8 cellular contexts compared by ENCODE assay signal in genomic region chr11:2151500-2152257, GRCh38. TPM values are rescaled to one million over a fixed set of nuclear protein-coding genes. Genes with fewer than 3 reads are reported as not detected.
A peak's percentile ranks its signal among the peaks of the same experiment; 100 is the strongest.
DNase-seq lines count a peak whose midpoint lies in the region; ATAC-seq, FAIRE-seq and TF ChIP-seq lines count a peak whose summit lies in the region.

No MANE protein-coding gene starts in this region.

- peak; percentile 78 to 89 for TF ChIP-seq RAD21 in A549 (conservative IDR thresholded peaks at IDR 0.05 in 1 of 2, IDR thresholded peaks at IDR 0.05 in 1 of 2)

- WGBS in A549 (ENCODE audit: missing lambda C conversion rate) = 6% methylated on average over 16 of the region's 22 CpGs

- peak; percentile 7 for FAIRE-seq in A549 (lab: Jason Lieb, UNC)
- peak; percentile 63 for FAIRE-seq in keratinocyte (lab: Jason Lieb, UNC)

- TF ChIP-seq EP300 in A549 (IDR thresholded peaks at IDR 0.05) = no peak

- dilution Hi-C loops in keratinocyte (cut with MboI; ENCODE audit: extremely low pct_ligation_motif_present, low sequenced_read_pairs) = no loop called here

- H3K4me3 ChIP-seq in A549 (no peak overlapping the region), cardiac fibroblast (replicated peaks in 1 of 2; ENCODE audit: low read depth in 2 of 2, low read length in 2 of 2) (no peak overlapping the region), keratinocyte (ENCODE audit: control insufficient read depth in 2 of 3, extremely low read depth in 1 of 3, insufficient read depth in 2 of 3, low read depth in 1 of 3, low read length in 3 of 3) (no peak overlapping the region)

- H3K9ac ChIP-seq in keratinocyte (ENCODE audit: control insufficient read depth, extremely low read depth, insufficient read depth, low read length) = no peak overlapping the region

- POLR2A ChIA-PET in A549 (lab: Yijun Ruan, JAX) = interaction anchor here (0.5 to 1.6 kb wide), 3 partner anchors 202 to 1495 kb away, joined by 3 to 5 read pairs (median 3); no protein-coding TSS in a partner anchor

- no peaks in the 10 kb centered on the region for H3K9me3 ChIP-seq in A549
- H3K9me3 ChIP-seq in keratinocyte (ENCODE audit: control insufficient read depth, low read depth, low read length) = no peaks in the 10 kb centered on the region

- peak overlapping the region; percentile 9 to 63; a peak in 4 of 6 replicates for H3K27ac ChIP-seq in A549
- H3K27ac ChIP-seq in keratinocyte (ENCODE audit: control insufficient read depth, insufficient read depth, low read length) = no peak overlapping the region

- H3K4me2 ChIP-seq in A549 (peak overlapping the region; percentile 58), keratinocyte (ENCODE audit: control insufficient read depth, extremely low read depth, insufficient read depth, low read depth, low read length) (no peak overlapping the region)

- TF ChIP-seq CTCF in A549 (IDR thresholded peaks at IDR 0.05) (peak; percentile 64), cardiac fibroblast (IDR thresholded peaks at IDR 0.05; ENCODE audit: low read depth, low read length) (peak; percentile 87), keratinocyte (optimal IDR thresholded peaks at IDR 0.05 in 1 of 3, IDR thresholded peaks at IDR 0.05 in 1 of 3, conservative IDR thresholded peaks at IDR 0.05 in 1 of 3; ENCODE audit: extremely low read depth in 1 of 3, insufficient read depth in 2 of 3, low read length in 3 of 3) (peak; percentile 69 to 82 (median 81))

- no peaks in the 10 kb centered on the region for H3K9me1 ChIP-seq in keratinocyte (ENCODE audit: control insufficient read depth, extremely low read depth, insufficient read depth, low read length)

- H3K27me3 ChIP-seq in keratinocyte (ENCODE audit: control insufficient read depth, extremely low read depth, insufficient read depth, low read length) = peaks cover 48% of the 10 kb centered on the region

- DNase-seq in A549 (ENCODE audit: low read depth in 1 of 2, low spot score in 1 of 2) = peak; percentile 85 to 90
- peak; percentile 94 for DNase-seq in NCI-H2227 (lab: John Stamatoyannopoulos, UW; ENCODE audit: unreplicated experiment)
- peak; percentile 56 for DNase-seq in activated CD4-positive, CD25-positive, alpha-beta regulatory T cell treated with anti-CD3 and anti-CD28 coated beads, Interleukin-2, amount 50 U/mL, for 16 hours (ENCODE audit: low read depth, low spot score)
- DNase-seq in cardiac fibroblast (ENCODE audit: low read depth in 2 of 2) = peak; percentile 77 to 81
- no peak for DNase-seq in keratinocyte (ENCODE audit: low read depth, low spot score)
- DNase-seq in stimulated activated CD4-positive, alpha-beta T cell treated with anti-CD3 and anti-CD28 coated beads, Interleukin-1b, Interleukin-23, amount 100 ng/mL, for 4 hours (ENCODE audit: low read depth in 2 of 2) = peak; percentile 69 to 78

- CTCF ChIA-PET in A549 (lab: Yijun Ruan, JAX) = interaction anchor here (0.6 to 25.5 kb wide), 109 partner anchors 7 to 616 kb away, joined by 3 to 1333 read pairs (median 6); partner anchors contain the start of genes IGF2, INS, LSP1 and MRPL23

- no peak overlapping the region for H2AFZ ChIP-seq in keratinocyte (ENCODE audit: control insufficient read depth, low read length)

- H3K36me3 ChIP-seq in keratinocyte (ENCODE audit: control insufficient read depth in 2 of 2, extremely low read depth in 1 of 2, insufficient read depth in 2 of 2, low read length in 2 of 2) = no peaks in the 10 kb centered on the region

- H4K20me1 ChIP-seq in keratinocyte (ENCODE audit: control insufficient read depth, extremely low read depth, insufficient read depth, low read length) = peaks cover 3% of the 10 kb centered on the region

- no peaks in the 10 kb centered on the region for H3K79me2 ChIP-seq in keratinocyte (ENCODE audit: control insufficient read depth, insufficient read depth, low read length)

- peak; percentile 33 to 53; a peak in 5 of 6 replicates for ATAC-seq in A549
- ATAC-seq in GM18907 (IDR thresholded peaks at IDR 0.05; ENCODE audit: unreplicated experiment) = peak; percentile 49
- no peak for ATAC-seq in GM21526 (IDR thresholded peaks at IDR 0.05; ENCODE audit: low FRiP score, unreplicated experiment)

- TF ChIP-seq POLR2A in A549 (IDR thresholded peaks at IDR 0.05; ENCODE audit: low read length) = no peak

- no peaks in the 10 kb centered on the region for H3K4me1 ChIP-seq in A549
- H3K4me1 ChIP-seq in keratinocyte (ENCODE audit: control insufficient read depth, extremely low read depth, insufficient read depth, low read length) = peaks cover 5% of the 10 kb centered on the region

TF ChIP-seq in A549, 52 proteins besides CTCF, POLR2A, EP300 and RAD21:
- TF ChIP-seq CEBPB (IDR thresholded peaks at IDR 0.05) (peak in 1 of 2 experiments; percentile 78; a peak in 2 of 4 replicates), SMC3 (IDR thresholded peaks at IDR 0.05) (peak; percentile 91)
- TF ChIP-seq, protein P1, sequence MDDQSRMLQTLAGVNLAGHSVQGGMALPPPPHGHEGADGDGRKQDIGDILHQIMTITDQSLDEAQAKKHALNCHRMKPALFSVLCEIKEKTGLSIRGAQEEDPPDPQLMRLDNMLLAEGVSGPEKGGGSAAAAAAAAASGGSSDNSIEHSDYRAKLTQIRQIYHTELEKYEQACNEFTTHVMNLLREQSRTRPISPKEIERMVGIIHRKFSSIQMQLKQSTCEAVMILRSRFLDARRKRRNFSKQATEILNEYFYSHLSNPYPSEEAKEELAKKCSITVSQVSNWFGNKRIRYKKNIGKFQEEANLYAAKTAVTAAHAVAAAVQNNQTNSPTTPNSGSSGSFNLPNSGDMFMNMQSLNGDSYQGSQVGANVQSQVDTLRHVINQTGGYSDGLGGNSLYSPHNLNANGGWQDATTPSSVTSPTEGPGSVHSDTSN (IDR thresholded peaks at IDR 0.05) = no peak

RNA-seq across cellular contexts. Expression of gene INS, which starts 9.3 kb away (rescaled TPM):
- polyA plus RNA-seq in A549 (2011; rRNA removed) = not detected in 2 replicates
- not detected in 2 replicates for polyA plus RNA-seq in A549 (2012; cell fraction: cytosol; rRNA removed)
- polyA plus RNA-seq in A549 (2012; cell fraction: nucleus; rRNA removed) = not detected in 2 replicates
- polyA plus RNA-seq in A549 (2017; fragmentation: RNase III; extraction: RNeasy Plus Mini Kit Qiagen cat#74134 plus additional on column Dnase treatment) = not detected in 3 replicates
- not detected in 2 replicates for polyA minus RNA-seq in A549 (2011; rRNA and poly(A)+ RNA removed)
- not detected in 3 replicates for polyA plus RNA-seq in keratinocyte
- not detected for polyA plus RNA-seq in keratinocyte (2011; ENCODE audit: low read depth)
- polyA plus RNA-seq in keratinocyte (2011; cell fraction: cytosol; rRNA removed) = not detected in 2 replicates
- polyA plus RNA-seq in keratinocyte (2011; cell fraction: nucleus; rRNA removed) = not detected in 2 replicates
- polyA plus RNA-seq in keratinocyte (2012; ENCODE audit: low replicate concordance) = not detected in 2 replicates
- not detected in 3 replicates for polyA minus RNA-seq in keratinocyte
- not detected for polyA minus RNA-seq in keratinocyte (2011; cell fraction: cytosol; rRNA and poly(A)+ RNA removed)
- polyA minus RNA-seq in keratinocyte (2011; cell fraction: nucleus; rRNA and poly(A)+ RNA removed) = not detected in 2 replicates

RNA-seq across cellular contexts. Expression of gene IGF2, which starts 12.5 kb away (rescaled TPM):
- polyA plus RNA-seq in A549 (2011; rRNA removed) = 2.0 and 4.9 TPM in 2 replicates
- 1.4 and 1.6 TPM in 2 replicates for polyA plus RNA-seq in A549 (2012; cell fraction: cytosol; rRNA removed)
- 1.3 and 1.7 TPM in 2 replicates for polyA plus RNA-seq in A549 (2012; cell fraction: nucleus; rRNA removed)
- 1.1 to 4.2 TPM (median 2.9 TPM) in 3 replicates for polyA plus RNA-seq in A549 (2017; fragmentation: RNase III; extraction: RNeasy Plus Mini Kit Qiagen cat#74134 plus additional on column Dnase treatment)
- polyA minus RNA-seq in A549 (2011; rRNA and poly(A)+ RNA removed) = 8.9 and 10.0 TPM in 2 replicates
- 0.01 TPM in 2 of 3 replicates, not detected in the other for polyA plus RNA-seq in keratinocyte
- polyA plus RNA-seq in keratinocyte (2011; ENCODE audit: low read depth) = 0.86 TPM
- 0.02 and 0.08 TPM in 2 replicates for polyA plus RNA-seq in keratinocyte (2011; cell fraction: cytosol; rRNA removed)
- polyA plus RNA-seq in keratinocyte (2011; cell fraction: nucleus; rRNA removed) = 0.11 and 0.15 TPM in 2 replicates
- polyA plus RNA-seq in keratinocyte (2012; ENCODE audit: low replicate concordance) = 0.63 and 1.9 TPM in 2 replicates
- polyA minus RNA-seq in keratinocyte = 0.85 TPM in 1 of 3 replicates, not detected in the others
- polyA minus RNA-seq in keratinocyte (2011; cell fraction: cytosol; rRNA and poly(A)+ RNA removed) = not detected
- polyA minus RNA-seq in keratinocyte (2011; cell fraction: nucleus; rRNA and poly(A)+ RNA removed) = 0.11 TPM in 1 of 2 replicates, not detected in the other

RNA-seq across cellular contexts. Expression of gene TH, which starts 19.9 kb away (rescaled TPM):
- polyA plus RNA-seq in A549 (2011; rRNA removed) = not detected in 2 replicates
- polyA plus RNA-seq in A549 (2012; cell fraction: cytosol; rRNA removed) = 0.04 TPM in 2 replicates
- 0.05 and 0.06 TPM in 2 replicates for polyA plus RNA-seq in A549 (2012; cell fraction: nucleus; rRNA removed)
- polyA plus RNA-seq in A549 (2017; fragmentation: RNase III; extraction: RNeasy Plus Mini Kit Qiagen cat#74134 plus additional on column Dnase treatment) = not detected in 3 replicates
- 0.15 TPM in 1 of 2 replicates, not detected in the other for polyA minus RNA-seq in A549 (2011; rRNA and poly(A)+ RNA removed)
- polyA plus RNA-seq in keratinocyte = 0.50 to 0.86 TPM (median 0.67 TPM) in 3 replicates
- polyA plus RNA-seq in keratinocyte (2011; ENCODE audit: low read depth) = not detected
- 0.32 and 0.90 TPM in 2 replicates for polyA plus RNA-seq in keratinocyte (2011; cell fraction: cytosol; rRNA removed)
- polyA plus RNA-seq in keratinocyte (2011; cell fraction: nucleus; rRNA removed) = 1.2 and 2.6 TPM in 2 replicates
- 0.31 and 1.4 TPM in 2 replicates for polyA plus RNA-seq in keratinocyte (2012; ENCODE audit: low replicate concordance)
- polyA minus RNA-seq in keratinocyte = 0.16 to 0.43 TPM in 2 of 3 replicates, not detected in the other
- polyA minus RNA-seq in keratinocyte (2011; cell fraction: cytosol; rRNA and poly(A)+ RNA removed) = 0.96 TPM
- 0.78 TPM in 1 of 2 replicates, not detected in the other for polyA minus RNA-seq in keratinocyte (2011; cell fraction: nucleus; rRNA and poly(A)+ RNA removed)
